In the genomic region with DNA sequence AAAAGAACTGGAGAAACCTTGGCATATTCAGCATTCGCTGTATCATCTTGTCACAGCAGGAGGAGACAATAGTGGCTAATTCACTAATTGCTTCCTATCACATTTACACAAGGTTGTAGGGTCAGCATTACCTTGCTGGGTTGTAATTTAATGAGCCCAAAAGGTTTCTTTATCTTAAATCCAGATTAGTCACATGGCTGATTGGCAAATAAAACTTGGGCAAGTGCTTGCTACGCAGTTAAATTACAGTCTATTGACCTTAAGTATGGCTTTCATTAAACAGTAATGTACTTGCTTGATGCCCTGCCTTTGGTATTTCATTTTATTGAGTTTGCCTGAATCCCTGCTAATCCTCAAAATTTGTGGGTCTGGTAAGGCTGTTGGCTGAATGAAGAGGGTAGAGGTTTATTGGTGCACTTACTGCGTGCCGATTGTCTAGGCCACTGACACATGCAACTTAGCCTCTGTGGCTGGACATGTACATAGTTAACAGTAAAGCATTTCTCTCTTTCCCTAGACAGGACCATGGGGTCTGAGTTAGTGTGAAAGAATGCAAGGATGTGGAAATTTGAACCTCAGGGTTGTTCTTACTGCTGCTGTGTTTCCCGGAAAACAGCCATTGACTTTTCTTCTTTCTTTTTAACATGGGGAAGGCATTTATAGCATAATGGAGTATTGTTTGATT, we compare ENCODE assay signal across 14 cellular contexts. TPM values are rescaled to one million over a fixed set of nuclear protein-coding genes. Genes with fewer than 3 reads are reported as not detected.
A peak's percentile ranks its signal among the peaks of the same experiment; 100 is the strongest.
DNase-seq lines count a peak whose midpoint lies in the region; ATAC-seq and TF ChIP-seq lines count a peak whose summit lies in the region.
"Had no signal": no experiment of that assay in that cellular context is flagged by ENCODE, and none has a peak within 500 bp of the region (broad histone marks: within the 10 kb centered on the region; RNA-seq: fewer than 3 reads in every experiment).

No MANE protein-coding gene starts in this region.

- H3K18ac ChIP-seq in H9 (ENCODE audit: insufficient read length, low read depth, low read length), result no peak overlapping the region

- no peaks in the 10 kb centered on the region; a peak in 1 of 7 replicates for H3K36me3 Mint-ChIP-seq in H9 (ENCODE audit: insufficient read depth in 1 of 3, low read depth in 3 of 3)
- H3K36me3 Mint-ChIP-seq: activated naive CD4-positive, alpha-beta T cell treated with anti-CD3 and anti-CD28 coated beads, Interleukin-2, amount 50 U/mL, for 24 hours; naive thymus-derived CD4-positive, alpha-beta T cell had no signal

- H2AK5ac ChIP-seq in H9 (ENCODE audit: insufficient read length, low read length), result no peak overlapping the region

- TF ChIP-seq POLR2A in stomach (IDR thresholded peaks at IDR 0.05), result no peak

- H2BK120ac ChIP-seq in H9 (ENCODE audit: low read depth, low read length, poor library complexity, severe bottlenecking), result no peak overlapping the region

- intact Hi-C loops in stomach (cut with DNase I; ENCODE audit: low total_unique reads), result no loop called here

- no peaks in the 10 kb centered on the region for H3K27me3 Mint-ChIP-seq in H9 (ENCODE audit: low read depth)

- no peak overlapping the region for H2BK12ac ChIP-seq in H9 (ENCODE audit: insufficient read length, low read depth, low read length)

- H3K79me1 ChIP-seq in H9 (ENCODE audit: insufficient read depth, low read depth, low read length, poor library complexity, severe bottlenecking), result peaks cover 3% of the 10 kb centered on the region

- no peak overlapping the region for H2BK5ac ChIP-seq in H9 (ENCODE audit: insufficient read length, low read length)

- H3K36me3 ChIP-seq in adipocyte (ENCODE audit: control insufficient read depth, insufficient read depth, low read length, severe bottlenecking), result no peaks in the 10 kb centered on the region
- H3K36me3 ChIP-seq in stomach, result no peaks in the 10 kb centered on the region

- H3K56ac ChIP-seq in H9 (ENCODE audit: insufficient read length, low read depth, low read length), result no peak overlapping the region

- H3K27ac Mint-ChIP-seq in H9, result no peak overlapping the region; a peak in 2 of 7 replicates
- H3K27ac Mint-ChIP-seq: activated naive CD4-positive, alpha-beta T cell treated with anti-CD3 and anti-CD28 coated beads, Interleukin-2, amount 50 U/mL, for 24 hours; effector memory CD8-positive, alpha-beta T cell; naive thymus-derived CD4-positive, alpha-beta T cell had no signal

- ATAC-seq in HG02840 (IDR thresholded peaks at IDR 0.05; ENCODE audit: low FRiP score, unreplicated experiment), result no peak
- ATAC-seq in HG02973 (IDR thresholded peaks at IDR 0.05; ENCODE audit: unreplicated experiment), result no peak
- ATAC-seq: effector memory CD8-positive, alpha-beta T cell; naive thymus-derived CD4-positive, alpha-beta T cell had no signal

- H3K4me1 ChIP-seq in adipocyte (ENCODE audit: control insufficient read depth, insufficient read depth, low read length), result peaks cover 26% of the 10 kb centered on the region
- H3K4me1 ChIP-seq in stomach, result peaks cover 4 to 29% (median 20%) of the 10 kb centered on the region in 4 donors
- H3K4me1 ChIP-seq in H9 (ENCODE audit: insufficient read depth, low read length), result peaks cover 2% of the 10 kb centered on the region; the same call in 1 of the 2 replicates

- H3K23ac ChIP-seq in H9 (ENCODE audit: insufficient read length, low read depth, low read length), result no peak overlapping the region

- H2AFZ ChIP-seq in H9 (ENCODE audit: low read length), result no peak overlapping the region

- H3K9ac ChIP-seq in adipocyte (ENCODE audit: low read length) (peak overlapping the region; percentile 55), H9 (ENCODE audit: extremely low read depth, insufficient read length, low read length) (no peak overlapping the region)

- peak overlapping the region in 1 of 2 experiments; percentile 22; a peak in 1 of 5 replicates for H3K4me3 Mint-ChIP-seq in H9
- H3K4me3 Mint-ChIP-seq: activated naive CD4-positive, alpha-beta T cell treated with anti-CD3 and anti-CD28 coated beads, Interleukin-2, amount 50 U/mL, for 24 hours; effector memory CD8-positive, alpha-beta T cell; naive thymus-derived CD4-positive, alpha-beta T cell had no signal

- WGBS in stomach, 5 donors, result 66 to 84% (median 72%) methylated on average over 5 of the region's 5 CpGs
- WGBS in H9 (ENCODE audit: extremely low coverage, insufficient read length, low lambda C conversion rate), result no CpG with 5 or more reads among the region's 5 CpGs

- no peak overlapping the region for H3K4ac ChIP-seq in H9 (ENCODE audit: low read depth, low read length)

- H3K4me2 ChIP-seq in H9 (ENCODE audit: insufficient read depth, insufficient read length, low read length), result no peak overlapping the region

- H3K23me2 ChIP-seq in H9 (ENCODE audit: insufficient read length, low read depth, low read length, poor library complexity, severe bottlenecking), result no peaks in the 10 kb centered on the region

- no peak overlapping the region for H2BK15ac ChIP-seq in H9 (ENCODE audit: low read depth, low read length)

- H3K27ac ChIP-seq in stomach, result peak overlapping the region in 3 of 5 donors; percentile 5 to 66 (median 44)
- H3K27ac ChIP-seq in H9 (ENCODE audit: insufficient read length, low read depth, low read length), result no peak overlapping the region

- peaks cover 29 to 35% of the 10 kb centered on the region in 2 experiments for H3K4me1 Mint-ChIP-seq in H9
- H3K4me1 Mint-ChIP-seq: activated naive CD4-positive, alpha-beta T cell treated with anti-CD3 and anti-CD28 coated beads, Interleukin-2, amount 50 U/mL, for 24 hours had no signal

- H4K5ac ChIP-seq in H9 (ENCODE audit: insufficient read length, low read depth, low read length), result no peak overlapping the region

- H3K4me3 ChIP-seq in adipocyte (ENCODE audit: low read length) (peak overlapping the region; percentile 41), stomach (no peak overlapping the region)

- no peak for TF ChIP-seq CTCF in stomach (IDR thresholded peaks at IDR 0.05)
- TF ChIP-seq CTCF in H9 (conservative IDR thresholded peaks at IDR 0.05), result no peak

- H4K20me1 ChIP-seq in H9 (ENCODE audit: control insufficient read depth, insufficient read depth, insufficient read length), result no peaks in the 10 kb centered on the region

- H3K27me3 ChIP-seq in adipocyte (replicated peaks; ENCODE audit: control insufficient read depth, insufficient read depth, low read length) (no peaks in the 10 kb centered on the region), stomach (no peaks in the 10 kb centered on the region), H9 (ENCODE audit: insufficient read depth, low read length) (no peaks in the 10 kb centered on the region)

- H3K9me3 ChIP-seq in adipocyte (ENCODE audit: control insufficient read depth, low read length), result no peaks in the 10 kb centered on the region
- H3K9me3 ChIP-seq in stomach, result no peaks in the 10 kb centered on the region
- H3K9me3 ChIP-seq in H9 (ENCODE audit: control insufficient read depth, low read depth, low read length), result no peaks in the 10 kb centered on the region

- no peak overlapping the region for H3T11ph ChIP-seq in H9 (ENCODE audit: low read length)

- H3K9me3 Mint-ChIP-seq in H9, result no peaks in the 10 kb centered on the region
- H3K9me3 Mint-ChIP-seq: activated naive CD4-positive, alpha-beta T cell treated with anti-CD3 and anti-CD28 coated beads, Interleukin-2, amount 50 U/mL, for 24 hours; effector memory CD8-positive, alpha-beta T cell had no signal

- H4K91ac ChIP-seq in H9 (ENCODE audit: insufficient read length, low read depth, low read length), result no peak overlapping the region

- H3K14ac ChIP-seq in H9 (ENCODE audit: insufficient read depth, low read length), result no peak overlapping the region

- no peak overlapping the region for H2BK20ac ChIP-seq in H9 (ENCODE audit: low read depth, low read length, poor library complexity, severe bottlenecking)

- peaks cover 12% of the 10 kb centered on the region; the same call in 1 of the 2 replicates for H3K79me2 ChIP-seq in H9 (ENCODE audit: insufficient read depth, low read length)

- H4K8ac ChIP-seq in H9 (replicated peaks; ENCODE audit: insufficient read length, low read depth, low read length), result no peak overlapping the region

- no peak for TF ChIP-seq EP300 in stomach (IDR thresholded peaks at IDR 0.05)

- DNase-seq in NCI-H146 (lab: John Stamatoyannopoulos, UW) (peak; percentile 2), NCI-H146 treated with DMSO at 0.1 percent for 48 hours (lab: John Stamatoyannopoulos, UW; ENCODE audit: unreplicated experiment) (no peak), adipocyte (ENCODE audit: low read depth) (peak; percentile 87), glomerular visceral epithelial cell (ENCODE audit: extremely low spot score) (peak; percentile 49), stomach (no peak), H9 (no peak)
- DNase-seq: activated CD8-positive, alpha-beta memory T cell treated with anti-CD3 and anti-CD28 coated beads for 24 hours; effector memory CD8-positive, alpha-beta T cell; naive thymus-derived CD4-positive, alpha-beta T cell; NCI-H1694 treated with DMSO at 0.1 percent for 48 hours; T-helper 2 cell had no signal

RNA-seq across cellular contexts. Expression of a gene that starts 34.3 kb away (rescaled TPM):
- total RNA-seq in stomach (10 to 100 TPM; 25.8 to 100.0 (median 54.3) TPM), H9 (2021) (30.3 and 33.6 TPM in 2 replicates)
- 10 to 100 TPM in 1 of 3 donors, 1 to 10 TPM in 2; 7.8 to 12.3 (median 8.8) TPM for polyA plus RNA-seq in stomach

Comparison
In these comparisons a context has a peak if more than half of its experiments do, and no peak if none do; other contexts are left out.
1. DNase-seq: peak in NCI-H146 (single experiment), adipocyte (single experiment) and glomerular visceral epithelial cell (single experiment); none in NCI-H146 treated with DMSO at 0.1 percent for 48 hours (single experiment), stomach (single experiment) and H9 (single experiment).